12 cellular contexts compared by ENCODE assay signal in the genomic region with DNA sequence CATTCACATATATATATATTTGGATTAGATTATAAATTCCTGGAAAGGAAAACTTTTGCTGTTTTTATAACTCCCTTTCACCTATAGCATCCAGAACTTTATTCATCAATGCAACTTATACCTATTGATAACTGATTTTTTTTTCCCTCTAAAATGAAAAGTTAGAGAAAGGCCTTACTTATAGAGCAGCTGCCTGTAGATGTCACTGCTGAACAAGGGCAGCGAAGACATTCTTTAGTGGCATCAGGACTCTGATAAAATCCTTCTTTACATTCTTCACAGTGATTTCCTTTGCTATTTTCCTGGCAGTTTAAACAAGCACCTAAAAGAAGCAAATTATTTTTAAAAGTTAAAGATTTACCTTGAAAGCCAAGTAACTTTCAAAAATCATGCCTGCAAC. TPM values are rescaled to one million over a fixed set of nuclear protein-coding genes. Genes with fewer than 3 reads are reported as not detected.
DNase-seq lines count a peak whose midpoint lies in the region; ATAC-seq and TF ChIP-seq lines count a peak whose summit lies in the region.
"Had no signal": no experiment of that assay in that cellular context is flagged by ENCODE, and none has a peak within 500 bp of the region (broad histone marks: within the 10 kb centered on the region; RNA-seq: fewer than 3 reads in every experiment).

No MANE protein-coding gene starts in this region.

- POLR2A ChIA-PET in A673 (lab: Charles Lee; ENCODE audit: low non-redundant PET) = no interaction called here
- POLR2A ChIA-PET in PC-3 (lab: Charles Lee; ENCODE audit: unreplicated experiment) = no interaction called here

- no peaks in the 10 kb centered on the region for H3K27me3 ChIP-seq in A673 (replicated peaks; ENCODE audit: insufficient read depth, low read depth, low read length, poor library complexity)
- H3K27me3 ChIP-seq in PC-3 (ENCODE audit: low read length) = no peaks in the 10 kb centered on the region
- no peaks in the 10 kb centered on the region for H3K27me3 ChIP-seq in Peyer's patch
- H3K27me3 ChIP-seq: spleen had no signal

- no peak overlapping the region for H3K4me2 ChIP-seq in PC-3 (ENCODE audit: low read length)

- TF ChIP-seq CTCF in A673 (conservative IDR thresholded peaks at IDR 0.05; ENCODE audit: low read depth, low read length) = peak; percentile 61
- TF ChIP-seq CTCF in GM12872 (IDR thresholded peaks at IDR 0.05; ENCODE audit: insufficient read depth, low read depth, low read length) = 0 out of 3 replicates have a peak, but pooled peaks have one; percentile 10
- peak; percentile 62 for TF ChIP-seq CTCF in PC-3 (conservative IDR thresholded peaks at IDR 0.05; ENCODE audit: low read depth, low read length)
- TF ChIP-seq CTCF in fibroblast of pulmonary artery (IDR thresholded peaks at IDR 0.05; ENCODE audit: low read length, missing control alignments) = peak; percentile 32
- no peak for TF ChIP-seq CTCF in Peyer's patch (IDR thresholded peaks at IDR 0.05)

- intact Hi-C loops in A673 (cut with micrococcal nuclease; ENCODE audit: unreplicated experiment) (no loop called here), PC-3 (cut with micrococcal nuclease) (loop anchor here (10.0 kb wide), 2 partner anchors 323 to 463 kb away; a partner anchor contains a TSS)

- H2AFZ ChIP-seq in PC-3 (ENCODE audit: low read length) = no peak overlapping the region

- H3K27ac ChIP-seq in A673 (ENCODE audit: low read depth, low read length, poor library complexity, severe bottlenecking) (no peak overlapping the region), PC-3 (ENCODE audit: low read length) (no peak overlapping the region), Peyer's patch (no peak overlapping the region)
- H3K27ac ChIP-seq: spleen had no signal

- no peak overlapping the region for H3K4me3 ChIP-seq in A673 (ENCODE audit: low read depth, low read length, poor library complexity, severe bottlenecking)
- H3K4me3 ChIP-seq in PC-3 (ENCODE audit: low read length) = no peak overlapping the region
- no peak overlapping the region for H3K4me3 ChIP-seq in fibroblast of pulmonary artery (replicated peaks; ENCODE audit: low read depth, low read length)
- H3K4me3 ChIP-seq in Peyer's patch = no peak overlapping the region
- H3K4me3 ChIP-seq: spleen had no signal

- H3K4me1 ChIP-seq in A673 (ENCODE audit: insufficient read depth, low read length, poor library complexity, severe bottlenecking) (no peaks in the 10 kb centered on the region), PC-3 (ENCODE audit: insufficient read depth, low read length) (peaks cover 11% of the 10 kb centered on the region), Peyer's patch (no peaks in the 10 kb centered on the region)
- H3K4me1 ChIP-seq: spleen had no signal

- BruUV-seq in A673 (replicated peaks; lab: Mats Ljungman, UMichigan) (no TSS peak), PC-3 (replicated peaks; lab: Mats Ljungman, UMichigan) (no TSS peak)

- H3K9me3 ChIP-seq in A673 (ENCODE audit: low read depth, low read length, poor library complexity, severe bottlenecking) = no peaks in the 10 kb centered on the region
- H3K9me3 ChIP-seq in PC-3 (ENCODE audit: low read length) = no peaks in the 10 kb centered on the region
- no peaks in the 10 kb centered on the region for H3K9me3 ChIP-seq in Peyer's patch
- H3K9me3 ChIP-seq: spleen had no signal

- H3K36me3 ChIP-seq in A673 (ENCODE audit: insufficient read depth, low read length, poor library complexity, severe bottlenecking) (no peaks in the 10 kb centered on the region), PC-3 (ENCODE audit: low read depth, low read length) (peaks cover 3% of the 10 kb centered on the region; the same call in 1 of the 2 replicates), Peyer's patch (peaks cover 0 to 6% (median 0%) of the 10 kb centered on the region in 3 donors)

- ATAC-seq in PC-3 = peak; percentile 56; the same call in 1 of the 2 replicates
- no peak for ATAC-seq in GM19467 (IDR thresholded peaks at IDR 0.05; ENCODE audit: unreplicated experiment)

- no peaks in the 10 kb centered on the region for H3K79me2 ChIP-seq in PC-3 (ENCODE audit: low read length)

- H3F3A ChIP-seq in PC-3 (ENCODE audit: low read length, unreplicated experiment) = no peaks in the 10 kb centered on the region

- no peak overlapping the region for H3K9ac ChIP-seq in PC-3 (ENCODE audit: low read length)

- CTCF ChIA-PET in A673 (lab: Charles Lee) (no interaction called here), PC-3 (lab: Charles Lee) (no interaction called here)

- no peaks in the 10 kb centered on the region for H4K20me1 ChIP-seq in PC-3 (ENCODE audit: low read length)

- no peaks in the 10 kb centered on the region for H3K9me2 ChIP-seq in PC-3 (replicated peaks; ENCODE audit: low read length)

- no peak for TF ChIP-seq POLR2A in Peyer's patch (IDR thresholded peaks at IDR 0.05)

- peak; percentile 11 for DNase-seq in A673 (ENCODE audit: low spot score)
- peak; percentile 18 for DNase-seq in PC-3
- DNase-seq in fibroblast of pulmonary artery (ENCODE audit: low read depth) = peak; percentile 25
- no peak for DNase-seq in activated CD4-positive, CD25-positive, alpha-beta regulatory T cell treated with anti-CD3 and anti-CD28 coated beads, Interleukin-2, amount 50 U/mL, for 72 hours
- DNase-seq in NCI-H1417 treated with DMSO at 0.1 percent for 48 hours (lab: John Stamatoyannopoulos, UW) = no peak
- DNase-seq in Peyer's patch = no peak
- DNase-seq: activated CD8-positive, alpha-beta memory T cell treated with anti-CD3 and anti-CD28 coated beads, Interleukin-2, amount 50 U/mL, for 48 hours; COR-L47; NCI-H2081 treated with DMSO at 0.1 percent for 48 hours; spleen had no signal

RNA-seq across cellular contexts. Expression of a gene that starts 32.3 kb away (rescaled TPM):
- total RNA-seq in A673 (2021) (94.5 and 97.0 TPM in 2 replicates), PC-3 (2014; rRNA removed) (37.4 and 41.0 TPM in 2 replicates), Peyer's patch (100 to 1,000 TPM in 1 of 4 donors, 10 to 100 TPM in 3; 27.3 to 158 (median 45.1) TPM)

Comparison
In these comparisons a context has a peak if more than half of its experiments do, and no peak if none do; other contexts are left out.
1. DNase-seq: peak in A673 (single experiment), PC-3 (single experiment) and fibroblast of pulmonary artery (single experiment); none in activated CD4-positive, CD25-positive, alpha-beta regulatory T cell treated with anti-CD3 and anti-CD28 coated beads, Interleukin-2, amount 50 U/mL, for 72 hours (single experiment), NCI-H1417 treated with DMSO at 0.1 percent for 48 hours (single experiment) and Peyer's patch (0 of 3).
2. CTCF ChIP-seq: peak in A673 (single experiment), GM12872 (single experiment), PC-3 (single experiment) and fibroblast of pulmonary artery (single experiment); none in Peyer's patch (0 of 6).